17 cellular contexts compared by ENCODE assay signal in the genomic region with DNA sequence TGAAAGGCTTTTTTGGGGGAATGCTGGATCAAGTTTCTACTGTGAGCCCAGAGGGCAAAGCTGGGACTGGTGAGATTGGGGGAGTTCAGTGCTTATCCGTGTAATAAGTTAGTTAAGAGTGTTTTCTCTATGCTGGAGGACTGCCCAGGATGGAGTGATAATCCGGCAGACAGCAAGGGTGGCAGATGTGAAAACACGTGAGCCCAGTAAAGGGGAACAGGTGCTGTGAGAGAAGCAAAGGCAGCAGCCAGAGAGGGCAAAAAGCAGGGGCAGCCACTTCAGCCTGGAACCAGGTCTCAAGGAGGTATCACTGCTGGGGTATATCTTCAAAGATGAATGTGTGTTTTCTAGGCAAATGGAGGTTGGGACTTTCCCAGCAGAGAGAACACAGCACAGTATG. TPM values are rescaled to one million over a fixed set of nuclear protein-coding genes. Genes with fewer than 3 reads are reported as not detected.
A peak's percentile ranks its signal among the peaks of the same experiment; 100 is the strongest.
DNase-seq lines count a peak whose midpoint lies in the region; ATAC-seq and FAIRE-seq lines count a peak whose summit lies in the region.
"Had no signal": no experiment of that assay in that cellular context is flagged by ENCODE, and none has a peak within 500 bp of the region (broad histone marks: within the 10 kb centered on the region; RNA-seq: fewer than 3 reads in every experiment).

No MANE protein-coding gene starts in this region.

- no peaks in the 10 kb centered on the region for H3K9me3 Mint-ChIP-seq in T-helper 1 cell treated with Interleukin-12 subunit alpha and Interleukin-12 subunit beta and Interleukin-4 antibody, amounts not matched to agents 30 μg/mL and 1 μg/mL, for 36 hours
- H3K9me3 Mint-ChIP-seq in stimulated activated effector memory CD8-positive, alpha-beta T cell treated with anti-CD3 and anti-CD28 coated beads, Interleukin-12 subunit alpha, Interleukin-12 subunit beta, amount 100 ng/mL, for 72 hours: no peaks in the 10 kb centered on the region
- H3K9me3 Mint-ChIP-seq: CD8-positive, alpha-beta T cell had no signal

- H3K27ac Mint-ChIP-seq in T-helper 1 cell treated with Interleukin-12 subunit alpha and Interleukin-12 subunit beta and Interleukin-4 antibody, amounts not matched to agents 30 μg/mL and 1 μg/mL, for 36 hours: peak overlapping the region; percentile 46
- H3K27ac Mint-ChIP-seq in stimulated activated effector memory CD8-positive, alpha-beta T cell treated with anti-CD3 and anti-CD28 coated beads, Interleukin-12 subunit alpha, Interleukin-12 subunit beta, amount 100 ng/mL, for 72 hours: peak overlapping the region; percentile 72
- H3K27ac Mint-ChIP-seq: CD8-positive, alpha-beta T cell had no signal

- H3K36me3 Mint-ChIP-seq in T-helper 1 cell treated with Interleukin-12 subunit alpha and Interleukin-12 subunit beta and Interleukin-4 antibody, amounts not matched to agents 30 μg/mL and 1 μg/mL, for 36 hours (ENCODE audit: low read depth): peaks cover 16% of the 10 kb centered on the region
- H3K36me3 Mint-ChIP-seq in stimulated activated effector memory CD8-positive, alpha-beta T cell treated with anti-CD3 and anti-CD28 coated beads, Interleukin-12 subunit alpha, Interleukin-12 subunit beta, amount 100 ng/mL, for 72 hours: no peaks in the 10 kb centered on the region

- DNase-seq in T-helper 1 cell (no peak), NCI-H82 treated with DMSO at 0.1 percent for 48 hours (lab: John Stamatoyannopoulos, UW; ENCODE audit: unreplicated experiment) (peak; percentile 71), myocyte (ENCODE audit: low read depth) (peak; percentile 53), HTR-8/SVneo (ENCODE audit: insufficient read length, low spot score) (no peak)
- DNase-seq in stimulated activated effector memory CD8-positive, alpha-beta T cell treated with anti-CD3 and anti-CD28 coated beads, Interleukin-12 subunit alpha, Interleukin-12 subunit beta, amount 100 ng/mL, for 72 hours (ENCODE audit: low spot score in 2 of 2): no peak
- no peak for DNase-seq in effector CD8-positive, alpha-beta T cell (lab: John Stamatoyannopoulos, UW)
- DNase-seq: CD8-positive, alpha-beta T cell; DND-41; NCI-H1048; NCI-H146 had no signal

- ATAC-seq in stimulated activated effector memory CD8-positive, alpha-beta T cell treated with anti-CD3 and anti-CD28 coated beads, Interleukin-12 subunit alpha, Interleukin-12 subunit beta, amount 100 ng/mL, for 72 hours: no peak
- no peak for ATAC-seq in HG02759 (IDR thresholded peaks at IDR 0.05; ENCODE audit: unreplicated experiment)
- ATAC-seq: CD8-positive, alpha-beta T cell; HepG2 had no signal

- peaks cover 21% of the 10 kb centered on the region for H3K4me1 Mint-ChIP-seq in T-helper 1 cell treated with Interleukin-12 subunit alpha and Interleukin-12 subunit beta and Interleukin-4 antibody, amounts not matched to agents 30 μg/mL and 1 μg/mL, for 36 hours (ENCODE audit: low read depth)
- H3K4me1 Mint-ChIP-seq in stimulated activated effector memory CD8-positive, alpha-beta T cell treated with anti-CD3 and anti-CD28 coated beads, Interleukin-12 subunit alpha, Interleukin-12 subunit beta, amount 100 ng/mL, for 72 hours: peaks cover 54% of the 10 kb centered on the region

- H3K27me3 Mint-ChIP-seq in T-helper 1 cell treated with Interleukin-12 subunit alpha and Interleukin-12 subunit beta and Interleukin-4 antibody, amounts not matched to agents 30 μg/mL and 1 μg/mL, for 36 hours (ENCODE audit: low read depth): no peaks in the 10 kb centered on the region

- no peak overlapping the region for H3K4me3 Mint-ChIP-seq in T-helper 1 cell treated with Interleukin-12 subunit alpha and Interleukin-12 subunit beta and Interleukin-4 antibody, amounts not matched to agents 30 μg/mL and 1 μg/mL, for 36 hours
- no peak overlapping the region for H3K4me3 Mint-ChIP-seq in stimulated activated effector memory CD8-positive, alpha-beta T cell treated with anti-CD3 and anti-CD28 coated beads, Interleukin-12 subunit alpha, Interleukin-12 subunit beta, amount 100 ng/mL, for 72 hours
- H3K4me3 Mint-ChIP-seq: CD8-positive, alpha-beta T cell had no signal

- FAIRE-seq in HTR-8/SVneo (lab: Jason Lieb, UNC): no peak
- FAIRE-seq: D721Med, G401.6, GM12891, H1, HepG2 had no signal

RNA-seq across cellular contexts. Expression of a gene that starts 53.9 kb away (rescaled TPM):
- 18.6 and 24.9 TPM in 2 replicates for total RNA-seq in myocyte
- polyA plus RNA-seq in myocyte (2012): 114 TPM

Comparison
In these comparisons a context has a peak if more than half of its experiments do, and no peak if none do; other contexts are left out.
1. DNase-seq: peak in NCI-H82 treated with DMSO at 0.1 percent for 48 hours (single experiment) and myocyte (single experiment); none in T-helper 1 cell (0 of 5), stimulated activated effector memory CD8-positive, alpha-beta T cell treated with anti-CD3 and anti-CD28 coated beads, Interleukin-12 subunit alpha, Interleukin-12 subunit beta, amount 100 ng/mL, for 72 hours (0 of 2), HTR-8/SVneo (single experiment) and effector CD8-positive, alpha-beta T cell (single experiment).